In the genomic region with DNA sequence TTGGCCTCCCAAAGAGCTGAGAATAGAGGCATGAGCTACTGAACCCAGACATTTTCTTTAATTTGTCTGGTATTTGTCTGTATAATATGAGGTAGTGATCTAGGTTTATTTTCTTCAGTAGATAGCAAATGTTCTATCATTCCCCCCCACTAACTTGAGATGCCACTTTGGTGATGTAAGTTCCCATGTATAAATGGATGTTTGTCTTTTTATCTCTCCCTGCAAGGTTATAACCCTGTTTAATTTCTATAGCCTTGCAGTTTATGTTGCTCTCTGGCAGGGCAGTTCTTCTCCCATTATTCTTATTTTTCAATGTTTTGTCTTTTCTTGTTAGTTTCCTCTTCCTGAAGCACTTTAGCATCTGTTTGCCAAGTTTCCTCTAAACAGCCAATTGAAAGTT, we compare ENCODE assay signal across 19 cellular contexts.
"Had no signal": no experiment of that assay in that cellular context is flagged by ENCODE, and none has a peak within 500 bp of the region (broad histone marks: within the 10 kb centered on the region; RNA-seq: fewer than 3 reads in every experiment).

No MANE protein-coding gene starts in this region.

- H3K9ac ChIP-seq: neural progenitor cell had no signal

- DNase-seq: activated CD4-positive, alpha-beta memory T cell treated with anti-CD3 and anti-CD28 coated beads, Interleukin-2, amount 10 ng/mL, durations not matched to agents 7 days and 5 days; activated CD4-positive, alpha-beta T cell treated with anti-CD3 and anti-CD28 coated beads, Interleukin-2, amount 10 ng/mL, durations not matched to agents 24 days and 14 days; activated effector memory CD4-positive, alpha-beta T cell treated with anti-CD3 and anti-CD28 coated beads, Interleukin-2, amount 50 U/mL, for 16 hours; activated naive CD4-positive, alpha-beta T cell treated with anti-CD3 and anti-CD28 coated beads, Interleukin-2, amount 50 U/mL, for 16 hours; aorta; colonic mucosa; heart right ventricle; naive thymus-derived CD4-positive, alpha-beta T cell; posterior cingulate gyrus; sigmoid colon; stimulated activated CD4-positive, alpha-beta T cell treated with anti-CD3 and anti-CD28 coated beads, Interleukin-4, amount 100 ng/mL, for 1 hour; stimulated activated naive CD4-positive, alpha-beta T cell treated with Interleukin-2 at 50 U/mL for 16 hours; T-cell had no signal

- FAIRE-seq: keratinocyte had no signal

- H3K27ac ChIP-seq: colonic mucosa, epithelial cell of prostate, neural progenitor cell, sigmoid colon, thoracic aorta, VCaP had no signal

- H3K9me3 ChIP-seq: colonic mucosa, sigmoid colon, thoracic aorta had no signal

- H3K27me3 ChIP-seq: colonic mucosa, heart right ventricle, neural progenitor cell, sigmoid colon had no signal

- H3K4me2 ChIP-seq: neural progenitor cell had no signal

- H2AFZ ChIP-seq: neural progenitor cell had no signal

- H3K4me1 ChIP-seq: colonic mucosa, neural progenitor cell had no signal

- H3K36me3 ChIP-seq: colonic mucosa, heart right ventricle, neural progenitor cell, sigmoid colon, thoracic aorta had no signal

- H3K4me3 ChIP-seq: colonic mucosa, heart right ventricle, lung, neural progenitor cell, sigmoid colon, thoracic aorta had no signal
